ENCODE assay signal across 19 cellular contexts in the genomic region with DNA sequence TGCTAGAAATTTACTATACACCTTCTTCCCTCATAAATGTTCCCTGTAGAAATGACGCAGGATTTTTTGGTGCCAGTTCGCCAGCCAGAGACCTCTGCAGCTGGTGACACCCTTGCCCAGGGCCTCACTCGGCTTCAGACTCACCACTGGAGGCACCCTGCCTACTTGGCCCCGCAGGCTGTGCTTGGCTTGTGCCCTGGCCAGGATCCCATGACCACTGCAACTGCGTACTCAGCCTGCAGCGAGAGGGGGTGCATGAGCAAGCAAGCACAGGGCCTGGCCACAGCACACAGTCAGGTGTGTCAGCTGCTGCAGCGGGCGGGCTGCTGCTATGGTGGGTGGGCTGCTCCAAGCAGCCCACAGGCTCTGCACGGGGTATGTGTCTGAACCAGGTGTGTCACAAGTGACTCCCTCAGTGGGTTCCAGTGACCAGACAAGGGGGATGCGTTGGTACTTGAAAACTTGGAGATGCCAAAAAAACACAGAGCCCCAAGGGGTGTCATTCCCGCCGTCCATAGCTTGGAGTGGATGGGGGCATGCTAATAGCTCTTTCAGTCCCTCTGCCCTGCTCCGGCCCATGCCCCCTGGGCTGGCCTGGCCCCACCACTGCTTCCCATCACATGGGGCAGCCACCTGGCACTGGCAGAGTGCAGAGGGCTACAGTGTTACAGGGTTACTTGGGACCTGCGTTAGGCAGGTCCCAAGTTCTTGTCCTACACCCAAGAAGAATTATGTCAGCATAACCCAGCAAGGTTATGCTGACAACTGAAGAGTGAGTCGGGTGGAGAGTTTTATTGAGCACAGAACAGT.
"Had no signal": no experiment of that assay in that cellular context is flagged by ENCODE, and none has a peak within 500 bp of the region (broad histone marks: within the 10 kb centered on the region; RNA-seq: fewer than 3 reads in every experiment).

No MANE protein-coding gene starts in this region.

- H3K4me3 Mint-ChIP-seq: activated CD8-positive, alpha-beta memory T cell treated with anti-CD3 and anti-CD28 coated beads, Interleukin-2, amount 10 ng/mL, durations not matched to agents 7 days and 5 days; activated naive CD8-positive, alpha-beta T cell; activated T-cell treated with anti-CD3 and anti-CD28 coated beads, Interleukin-2, amount 50 U/mL, for 4 hours; dendritic cell treated with granulocyte-macrophage colony-stimulating factor and Interleukin-4, amounts not matched to agents 40 ng/mL and 50 ng/mL, for 4 days; effector memory CD8-positive, alpha-beta T cell; naive thymus-derived CD8-positive, alpha-beta T cell; T-helper 1 cell treated with Interleukin-12 subunit alpha and Interleukin-12 subunit beta and Interleukin-4 antibody, amounts not matched to agents 30 μg/mL and 1 μg/mL, for 36 hours; type B pancreatic cell had no signal

- ATAC-seq: activated CD4-positive, CD25-positive, alpha-beta regulatory T cell treated with anti-CD3 and anti-CD28 coated beads, Interleukin-2, amount 50 U/mL, for 24 hours; activated CD8-positive, alpha-beta memory T cell treated with anti-CD3 and anti-CD28 coated beads, Interleukin-2, amount 10 ng/mL, durations not matched to agents 7 days and 5 days; activated T-cell treated with anti-CD3 and anti-CD28 coated beads, Interleukin-2, amount 50 U/mL, for 4 hours; effector memory CD8-positive, alpha-beta T cell; gastroesophageal sphincter; naive thymus-derived CD8-positive, alpha-beta T cell had no signal

- H3K4me1 Mint-ChIP-seq: naive thymus-derived CD8-positive, alpha-beta T cell had no signal

- H3K36me3 Mint-ChIP-seq: activated CD8-positive, alpha-beta memory T cell treated with anti-CD3 and anti-CD28 coated beads, Interleukin-2, amount 10 ng/mL, durations not matched to agents 7 days and 5 days; activated naive CD8-positive, alpha-beta T cell; naive thymus-derived CD8-positive, alpha-beta T cell; type B pancreatic cell had no signal

- H3K27ac Mint-ChIP-seq: activated CD8-positive, alpha-beta memory T cell treated with anti-CD3 and anti-CD28 coated beads, Interleukin-2, amount 10 ng/mL, durations not matched to agents 7 days and 5 days; activated naive CD8-positive, alpha-beta T cell; dendritic cell treated with granulocyte-macrophage colony-stimulating factor and Interleukin-4, amounts not matched to agents 40 ng/mL and 50 ng/mL, for 4 days; effector memory CD8-positive, alpha-beta T cell; naive thymus-derived CD8-positive, alpha-beta T cell; T-helper 1 cell treated with Interleukin-12 subunit alpha and Interleukin-12 subunit beta and Interleukin-4 antibody, amounts not matched to agents 30 μg/mL and 1 μg/mL, for 36 hours; type B pancreatic cell had no signal

- H3K36me3 ChIP-seq: brain microvascular endothelial cell, gastroesophageal sphincter, lower lobe of right lung had no signal

- H3K4me1 ChIP-seq: gastroesophageal sphincter, lower lobe of right lung had no signal

- H3K9me3 Mint-ChIP-seq: activated T-cell treated with anti-CD3 and anti-CD28 coated beads, Interleukin-2, amount 50 U/mL, for 4 hours; dendritic cell treated with granulocyte-macrophage colony-stimulating factor and Interleukin-4, amounts not matched to agents 40 ng/mL and 50 ng/mL, for 4 days; effector memory CD8-positive, alpha-beta T cell; T-helper 1 cell treated with Interleukin-12 subunit alpha and Interleukin-12 subunit beta and Interleukin-4 antibody, amounts not matched to agents 30 μg/mL and 1 μg/mL, for 36 hours had no signal

- H3K9me3 ChIP-seq: gastroesophageal sphincter, lower lobe of right lung had no signal

- DNase-seq: activated CD4-positive, alpha-beta T cell treated with anti-CD3 and anti-CD28 coated beads, Interleukin-2, amount 50 U/mL, for 48 hours; activated CD8-positive, alpha-beta memory T cell treated with anti-CD3 and anti-CD28 coated beads, Interleukin-2, amount 10 ng/mL, durations not matched to agents 7 days and 5 days; activated gamma-delta T cell; activated T-cell treated with anti-CD3 and anti-CD28 coated beads, Interleukin-2, amount 50 U/mL, for 4 hours; amygdala; brain microvascular endothelial cell; cerebellar nuclear complex; effector memory CD8-positive, alpha-beta T cell; hippocampal formation; lower lobe of right lung; naive thymus-derived CD8-positive, alpha-beta T cell; stimulated activated CD4-positive, alpha-beta T cell treated with anti-CD3 and anti-CD28 coated beads, Interleukin-12 subunit alpha, Interleukin-12 subunit beta, amount 100 ng/mL, for 4 hours; stimulated activated naive CD4-positive, alpha-beta T cell treated with Interleukin-2 at 50 U/mL for 16 hours had no signal

- H3K27me3 Mint-ChIP-seq: activated naive CD8-positive, alpha-beta T cell; type B pancreatic cell had no signal

- H3K4me3 ChIP-seq: gastroesophageal sphincter, lower lobe of right lung had no signal

- H3K27ac ChIP-seq: brain microvascular endothelial cell, gastroesophageal sphincter, lower lobe of right lung had no signal

- H3K27me3 ChIP-seq: brain microvascular endothelial cell, gastroesophageal sphincter had no signal
